In the genomic region with DNA sequence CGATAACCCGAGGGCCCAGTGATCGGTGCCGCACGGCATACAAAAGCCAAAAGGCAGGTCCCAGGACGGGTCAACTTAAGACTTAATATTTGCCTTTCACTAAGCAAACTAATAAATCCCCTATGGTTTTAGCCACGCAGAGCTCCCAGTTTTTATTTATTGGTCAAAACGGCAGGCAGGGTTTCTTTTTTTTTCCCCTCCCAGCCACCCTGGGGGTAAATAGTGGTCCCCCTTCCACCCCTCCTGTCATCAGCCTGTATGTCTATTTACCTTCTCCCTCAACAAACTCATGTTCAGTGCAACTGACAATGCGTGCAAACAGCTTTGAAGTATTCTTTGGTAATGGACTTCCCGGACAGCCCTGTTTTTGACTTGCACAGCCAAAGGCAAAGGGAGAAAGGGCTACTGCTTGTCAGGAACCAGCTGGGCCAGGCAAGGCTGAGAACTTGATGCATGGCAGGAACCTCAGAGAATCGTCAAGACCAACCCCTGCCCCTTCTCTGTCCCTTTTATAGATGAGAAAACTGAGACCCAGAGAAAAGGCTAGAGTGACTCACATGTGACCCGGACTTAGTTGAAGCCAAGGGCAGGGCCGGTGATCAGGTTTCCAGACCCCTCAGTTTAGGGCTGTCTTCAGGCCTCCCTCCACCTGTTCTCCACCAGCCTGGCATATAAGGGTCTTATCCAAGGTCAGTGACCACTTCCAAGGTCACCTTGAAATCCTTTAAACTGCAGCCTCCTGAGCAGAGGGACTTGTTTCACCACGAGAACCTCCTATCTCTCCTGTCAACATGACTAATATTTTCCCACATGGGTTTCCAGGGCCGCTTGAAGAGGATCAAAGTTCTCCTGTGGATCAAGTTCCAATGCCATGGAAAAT, we compare ENCODE assay signal across 1 cellular context.
TF ChIP-seq lines count a peak whose summit lies in the region.

No MANE protein-coding gene starts in this region.

TF ChIP-seq in HepG2, 621 proteins besides CTCF, POLR2A, EP300 and RAD21 (continued from another document and continues in another):
- TF ChIP-seq, protein P1, sequence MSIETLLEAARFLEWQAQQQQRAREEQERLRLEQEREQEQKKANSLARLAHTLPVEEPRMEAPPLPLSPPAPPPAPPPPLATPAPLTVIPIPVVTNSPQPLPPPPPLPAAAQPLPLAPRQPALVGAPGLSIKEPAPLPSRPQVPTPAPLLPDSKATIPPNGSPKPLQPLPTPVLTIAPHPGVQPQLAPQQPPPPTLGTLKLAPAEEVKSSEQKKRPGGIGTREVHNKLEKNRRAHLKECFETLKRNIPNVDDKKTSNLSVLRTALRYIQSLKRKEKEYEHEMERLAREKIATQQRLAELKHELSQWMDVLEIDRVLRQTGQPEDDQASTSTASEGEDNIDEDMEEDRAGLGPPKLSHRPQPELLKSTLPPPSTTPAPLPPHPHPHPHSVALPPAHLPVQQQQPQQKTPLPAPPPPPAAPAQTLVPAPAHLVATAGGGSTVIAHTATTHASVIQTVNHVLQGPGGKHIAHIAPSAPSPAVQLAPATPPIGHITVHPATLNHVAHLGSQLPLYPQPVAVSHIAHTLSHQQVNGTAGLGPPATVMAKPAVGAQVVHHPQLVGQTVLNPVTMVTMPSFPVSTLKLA (IDR thresholded peaks at IDR 0.05), result peak; percentile 56; the same call in 1 of the 2 replicates
- TF ChIP-seq JUND (CRISPR knock-in tag; IDR thresholded peaks at IDR 0.05) (peak; percentile 85; the same call in 1 of the 2 replicates), PAX8 (CRISPR knock-in tag; IDR thresholded peaks at IDR 0.05; ENCODE audit: borderline replicate concordance) (0 out of 2 replicates have a peak, but pooled peaks have one; percentile 78), BORCS8-MEF2B (CRISPR knock-in tag; IDR thresholded peaks at IDR 0.05) (peak; percentile 62), ZNF337 (CRISPR knock-in tag; IDR thresholded peaks at IDR 0.05; ENCODE audit: borderline replicate concordance, low read depth) (no peak), ZNF12 (CRISPR knock-in tag; IDR thresholded peaks at IDR 0.05) (peak; percentile 61; the same call in 1 of the 2 replicates), ARNT (IDR thresholded peaks at IDR 0.05) (no peak), ATF1 (CRISPR knock-in tag; IDR thresholded peaks at IDR 0.05) (peak; percentile 84), DPF2 (CRISPR knock-in tag; IDR thresholded peaks at IDR 0.05; ENCODE audit: borderline replicate concordance, low read depth) (peak; percentile 93), SYNCRIP (IDR thresholded peaks at IDR 0.05; ENCODE audit: insufficient read depth, low read depth, low read length) (no peak), HOXA5 (CRISPR knock-in tag; IDR thresholded peaks at IDR 0.05) (peak; percentile 54), ZNF567 (CRISPR knock-in tag; IDR thresholded peaks at IDR 0.05; ENCODE audit: borderline replicate concordance) (peak; percentile 21; the same call in 1 of the 2 replicates), ZMYM3 (CRISPR knock-in tag; IDR thresholded peaks at IDR 0.05) (peak; percentile 95), ZSCAN22 (CRISPR knock-in tag; IDR thresholded peaks at IDR 0.05) (0 out of 2 replicates have a peak, but pooled peaks have one; percentile 61), SIX4 (CRISPR knock-in tag; IDR thresholded peaks at IDR 0.05) (peak; percentile 96), ZNF816 (CRISPR knock-in tag; IDR thresholded peaks at IDR 0.05; ENCODE audit: borderline replicate concordance) (peak; percentile 98), BRD4 (CRISPR knock-in tag; IDR thresholded peaks at IDR 0.05) (peak; percentile 75), NFYB (CRISPR knock-in tag; IDR thresholded peaks at IDR 0.05) (peak; percentile 72), NR1H2 (CRISPR knock-in tag; IDR thresholded peaks at IDR 0.05; ENCODE audit: borderline replicate concordance, low read depth) (no peak), POLR2AphosphoS5 (IDR thresholded peaks at IDR 0.05; ENCODE audit: low read depth, low read length) (peak; percentile 38; the same call in 1 of the 2 replicates), MIXL1 (CRISPR knock-in tag; IDR thresholded peaks at IDR 0.05) (peak; percentile 93), ZNF792 (CRISPR knock-in tag; IDR thresholded peaks at IDR 0.05) (peak; percentile 84; the same call in 1 of the 2 replicates)
- TF ChIP-seq, protein P2, sequence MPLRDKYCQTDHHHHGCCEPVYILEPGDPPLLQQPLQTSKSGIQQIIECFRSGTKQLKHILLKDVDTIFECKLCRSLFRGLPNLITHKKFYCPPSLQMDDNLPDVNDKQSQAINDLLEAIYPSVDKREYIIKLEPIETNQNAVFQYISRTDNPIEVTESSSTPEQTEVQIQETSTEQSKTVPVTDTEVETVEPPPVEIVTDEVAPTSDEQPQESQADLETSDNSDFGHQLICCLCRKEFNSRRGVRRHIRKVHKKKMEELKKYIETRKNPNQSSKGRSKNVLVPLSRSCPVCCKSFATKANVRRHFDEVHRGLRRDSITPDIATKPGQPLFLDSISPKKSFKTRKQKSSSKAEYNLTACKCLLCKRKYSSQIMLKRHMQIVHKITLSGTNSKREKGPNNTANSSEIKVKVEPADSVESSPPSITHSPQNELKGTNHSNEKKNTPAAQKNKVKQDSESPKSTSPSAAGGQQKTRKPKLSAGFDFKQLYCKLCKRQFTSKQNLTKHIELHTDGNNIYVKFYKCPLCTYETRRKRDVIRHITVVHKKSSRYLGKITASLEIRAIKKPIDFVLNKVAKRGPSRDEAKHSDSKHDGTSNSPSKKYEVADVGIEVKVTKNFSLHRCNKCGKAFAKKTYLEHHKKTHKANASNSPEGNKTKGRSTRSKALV (CRISPR knock-in tag; IDR thresholded peaks at IDR 0.05), result 0 out of 2 replicates have a peak, but pooled peaks have one; percentile 59
- TF ChIP-seq, protein P3, sequence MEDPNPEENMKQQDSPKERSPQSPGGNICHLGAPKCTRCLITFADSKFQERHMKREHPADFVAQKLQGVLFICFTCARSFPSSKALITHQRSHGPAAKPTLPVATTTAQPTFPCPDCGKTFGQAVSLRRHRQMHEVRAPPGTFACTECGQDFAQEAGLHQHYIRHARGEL (CRISPR knock-in tag; IDR thresholded peaks at IDR 0.05), result no peak
- TF ChIP-seq, protein P4, sequence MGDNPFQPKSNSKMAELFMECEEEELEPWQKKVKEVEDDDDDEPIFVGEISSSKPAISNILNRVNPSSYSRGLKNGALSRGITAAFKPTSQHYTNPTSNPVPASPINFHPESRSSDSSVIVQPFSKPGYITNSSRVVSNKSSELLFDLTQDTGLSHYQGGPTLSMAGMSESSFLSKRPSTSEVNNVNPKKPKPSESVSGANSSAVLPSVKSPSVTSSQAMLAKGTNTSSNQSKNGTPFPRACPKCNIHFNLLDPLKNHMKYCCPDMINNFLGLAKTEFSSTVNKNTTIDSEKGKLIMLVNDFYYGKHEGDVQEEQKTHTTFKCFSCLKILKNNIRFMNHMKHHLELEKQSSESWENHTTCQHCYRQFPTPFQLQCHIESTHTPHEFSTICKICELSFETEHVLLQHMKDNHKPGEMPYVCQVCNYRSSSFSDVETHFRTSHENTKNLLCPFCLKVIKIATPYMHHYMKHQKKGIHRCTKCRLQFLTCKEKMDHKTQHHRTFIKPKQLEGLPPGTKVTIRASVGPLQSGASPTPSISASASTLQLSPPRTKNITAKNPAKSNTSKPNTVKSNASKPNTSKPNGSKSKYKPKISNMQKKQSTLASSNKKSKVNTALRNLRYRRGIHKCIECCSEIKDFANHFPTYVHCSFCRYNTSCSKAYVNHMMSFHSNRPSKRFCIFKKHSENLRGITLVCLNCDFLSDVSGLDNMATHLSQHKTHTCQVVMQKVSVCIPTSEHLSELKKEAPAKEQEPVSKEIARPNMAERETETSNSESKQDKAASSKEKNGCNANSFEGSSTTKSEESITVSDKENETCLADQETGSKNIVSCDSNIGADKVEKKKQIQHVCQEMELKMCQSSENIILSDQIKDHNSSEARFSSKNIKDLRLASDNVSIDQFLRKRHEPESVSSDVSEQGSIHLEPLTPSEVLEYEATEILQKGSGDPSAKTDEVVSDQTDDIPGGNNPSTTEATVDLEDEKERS (CRISPR knock-in tag; IDR thresholded peaks at IDR 0.05), result peak; percentile 78
- TF ChIP-seq, protein P5, sequence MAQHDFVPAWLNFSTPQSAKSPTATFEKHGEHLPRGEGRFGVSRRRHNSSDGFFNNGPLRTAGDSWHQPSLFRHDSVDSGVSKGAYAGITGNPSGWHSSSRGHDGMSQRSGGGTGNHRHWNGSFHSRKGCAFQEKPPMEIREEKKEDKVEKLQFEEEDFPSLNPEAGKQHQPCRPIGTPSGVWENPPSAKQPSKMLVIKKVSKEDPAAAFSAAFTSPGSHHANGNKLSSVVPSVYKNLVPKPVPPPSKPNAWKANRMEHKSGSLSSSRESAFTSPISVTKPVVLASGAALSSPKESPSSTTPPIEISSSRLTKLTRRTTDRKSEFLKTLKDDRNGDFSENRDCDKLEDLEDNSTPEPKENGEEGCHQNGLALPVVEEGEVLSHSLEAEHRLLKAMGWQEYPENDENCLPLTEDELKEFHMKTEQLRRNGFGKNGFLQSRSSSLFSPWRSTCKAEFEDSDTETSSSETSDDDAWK (CRISPR knock-in tag; IDR thresholded peaks at IDR 0.05), result no peak
- TF ChIP-seq, protein P6, sequence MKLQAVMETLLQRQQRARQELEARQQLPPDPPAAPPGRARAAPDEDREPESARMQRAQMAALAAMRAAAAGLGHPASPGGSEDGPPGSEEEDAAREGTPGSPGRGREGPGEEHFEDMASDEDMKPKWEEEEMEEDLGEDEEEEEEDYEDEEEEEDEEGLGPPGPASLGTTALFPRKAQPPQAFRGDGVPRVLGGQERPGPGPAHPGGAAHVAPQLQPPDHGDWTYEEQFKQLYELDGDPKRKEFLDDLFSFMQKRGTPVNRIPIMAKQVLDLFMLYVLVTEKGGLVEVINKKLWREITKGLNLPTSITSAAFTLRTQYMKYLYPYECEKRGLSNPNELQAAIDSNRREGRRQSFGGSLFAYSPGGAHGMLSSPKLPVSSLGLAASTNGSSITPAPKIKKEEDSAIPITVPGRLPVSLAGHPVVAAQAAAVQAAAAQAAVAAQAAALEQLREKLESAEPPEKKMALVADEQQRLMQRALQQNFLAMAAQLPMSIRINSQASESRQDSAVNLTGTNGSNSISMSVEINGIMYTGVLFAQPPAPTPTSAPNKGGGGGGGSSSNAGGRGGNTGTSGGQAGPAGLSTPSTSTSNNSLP (IDR thresholded peaks at IDR 0.05; ENCODE audit: low read depth, low read length), result peak; percentile 84
- TF ChIP-seq, protein P7, sequence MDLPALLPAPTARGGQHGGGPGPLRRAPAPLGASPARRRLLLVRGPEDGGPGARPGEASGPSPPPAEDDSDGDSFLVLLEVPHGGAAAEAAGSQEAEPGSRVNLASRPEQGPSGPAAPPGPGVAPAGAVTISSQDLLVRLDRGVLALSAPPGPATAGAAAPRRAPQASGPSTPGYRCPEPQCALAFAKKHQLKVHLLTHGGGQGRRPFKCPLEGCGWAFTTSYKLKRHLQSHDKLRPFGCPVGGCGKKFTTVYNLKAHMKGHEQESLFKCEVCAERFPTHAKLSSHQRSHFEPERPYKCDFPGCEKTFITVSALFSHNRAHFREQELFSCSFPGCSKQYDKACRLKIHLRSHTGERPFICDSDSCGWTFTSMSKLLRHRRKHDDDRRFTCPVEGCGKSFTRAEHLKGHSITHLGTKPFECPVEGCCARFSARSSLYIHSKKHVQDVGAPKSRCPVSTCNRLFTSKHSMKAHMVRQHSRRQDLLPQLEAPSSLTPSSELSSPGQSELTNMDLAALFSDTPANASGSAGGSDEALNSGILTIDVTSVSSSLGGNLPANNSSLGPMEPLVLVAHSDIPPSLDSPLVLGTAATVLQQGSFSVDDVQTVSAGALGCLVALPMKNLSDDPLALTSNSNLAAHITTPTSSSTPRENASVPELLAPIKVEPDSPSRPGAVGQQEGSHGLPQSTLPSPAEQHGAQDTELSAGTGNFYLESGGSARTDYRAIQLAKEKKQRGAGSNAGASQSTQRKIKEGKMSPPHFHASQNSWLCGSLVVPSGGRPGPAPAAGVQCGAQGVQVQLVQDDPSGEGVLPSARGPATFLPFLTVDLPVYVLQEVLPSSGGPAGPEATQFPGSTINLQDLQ (CRISPR knock-in tag; IDR thresholded peaks at IDR 0.05), result 0 out of 2 replicates have a peak, but pooled peaks have one; percentile 79
- TF ChIP-seq, protein P8, sequence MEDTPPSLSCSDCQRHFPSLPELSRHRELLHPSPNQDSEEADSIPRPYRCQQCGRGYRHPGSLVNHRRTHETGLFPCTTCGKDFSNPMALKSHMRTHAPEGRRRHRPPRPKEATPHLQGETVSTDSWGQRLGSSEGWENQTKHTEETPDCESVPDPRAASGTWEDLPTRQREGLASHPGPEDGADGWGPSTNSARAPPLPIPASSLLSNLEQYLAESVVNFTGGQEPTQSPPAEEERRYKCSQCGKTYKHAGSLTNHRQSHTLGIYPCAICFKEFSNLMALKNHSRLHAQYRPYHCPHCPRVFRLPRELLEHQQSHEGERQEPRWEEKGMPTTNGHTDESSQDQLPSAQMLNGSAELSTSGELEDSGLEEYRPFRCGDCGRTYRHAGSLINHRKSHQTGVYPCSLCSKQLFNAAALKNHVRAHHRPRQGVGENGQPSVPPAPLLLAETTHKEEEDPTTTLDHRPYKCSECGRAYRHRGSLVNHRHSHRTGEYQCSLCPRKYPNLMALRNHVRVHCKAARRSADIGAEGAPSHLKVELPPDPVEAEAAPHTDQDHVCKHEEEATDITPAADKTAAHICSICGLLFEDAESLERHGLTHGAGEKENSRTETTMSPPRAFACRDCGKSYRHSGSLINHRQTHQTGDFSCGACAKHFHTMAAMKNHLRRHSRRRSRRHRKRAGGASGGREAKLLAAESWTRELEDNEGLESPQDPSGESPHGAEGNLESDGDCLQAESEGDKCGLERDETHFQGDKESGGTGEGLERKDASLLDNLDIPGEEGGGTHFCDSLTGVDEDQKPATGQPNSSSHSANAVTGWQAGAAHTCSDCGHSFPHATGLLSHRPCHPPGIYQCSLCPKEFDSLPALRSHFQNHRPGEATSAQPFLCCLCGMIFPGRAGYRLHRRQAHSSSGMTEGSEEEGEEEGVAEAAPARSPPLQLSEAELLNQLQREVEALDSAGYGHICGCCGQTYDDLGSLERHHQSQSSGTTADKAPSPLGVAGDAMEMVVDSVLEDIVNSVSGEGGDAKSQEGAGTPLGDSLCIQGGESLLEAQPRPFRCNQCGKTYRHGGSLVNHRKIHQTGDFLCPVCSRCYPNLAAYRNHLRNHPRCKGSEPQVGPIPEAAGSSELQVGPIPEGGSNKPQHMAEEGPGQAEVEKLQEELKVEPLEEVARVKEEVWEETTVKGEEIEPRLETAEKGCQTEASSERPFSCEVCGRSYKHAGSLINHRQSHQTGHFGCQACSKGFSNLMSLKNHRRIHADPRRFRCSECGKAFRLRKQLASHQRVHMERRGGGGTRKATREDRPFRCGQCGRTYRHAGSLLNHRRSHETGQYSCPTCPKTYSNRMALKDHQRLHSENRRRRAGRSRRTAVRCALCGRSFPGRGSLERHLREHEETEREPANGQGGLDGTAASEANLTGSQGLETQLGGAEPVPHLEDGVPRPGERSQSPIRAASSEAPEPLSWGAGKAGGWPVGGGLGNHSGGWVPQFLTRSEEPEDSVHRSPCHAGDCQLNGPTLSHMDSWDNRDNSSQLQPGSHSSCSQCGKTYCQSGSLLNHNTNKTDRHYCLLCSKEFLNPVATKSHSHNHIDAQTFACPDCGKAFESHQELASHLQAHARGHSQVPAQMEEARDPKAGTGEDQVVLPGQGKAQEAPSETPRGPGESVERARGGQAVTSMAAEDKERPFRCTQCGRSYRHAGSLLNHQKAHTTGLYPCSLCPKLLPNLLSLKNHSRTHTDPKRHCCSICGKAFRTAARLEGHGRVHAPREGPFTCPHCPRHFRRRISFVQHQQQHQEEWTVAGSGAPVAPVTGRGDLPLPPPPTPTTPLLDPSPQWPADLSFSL (CRISPR knock-in tag; IDR thresholded peaks at IDR 0.05), result peak; percentile 41; the same call in 1 of the 2 replicates
